In genomic region chr1:85334962-85335361, GRCh38 we compare ENCODE assay signal across 12 cellular contexts. TPM values are rescaled to one million over a fixed set of nuclear protein-coding genes. Genes with fewer than 3 reads are reported as not detected.
DNase-seq lines count a peak whose midpoint lies in the region; ATAC-seq and TF ChIP-seq lines count a peak whose summit lies in the region.
"Had no signal": no experiment of that assay in that cellular context is flagged by ENCODE, and none has a peak within 500 bp of the region (broad histone marks: within the 10 kb centered on the region; RNA-seq: fewer than 3 reads in every experiment).

No MANE protein-coding gene starts in this region.

- no peak overlapping the region for H3K9ac ChIP-seq in smooth muscle cell (ENCODE audit: low read depth)

- H3K9me3 ChIP-seq in SJSA1 (replicated peaks) (no peaks in the 10 kb centered on the region), smooth muscle cell (replicated peaks; ENCODE audit: low read depth) (no peaks in the 10 kb centered on the region), ovary (no peaks in the 10 kb centered on the region)
- H3K9me3 ChIP-seq: sigmoid colon had no signal

- no peak for TF ChIP-seq POLR2A in ovary (IDR thresholded peaks at IDR 0.05)

- H3K4me3 ChIP-seq in SJSA1 (no peak overlapping the region), smooth muscle cell (no peak overlapping the region), ovary (no peak overlapping the region)
- H3K4me3 ChIP-seq: sigmoid colon had no signal

- H3K79me2 ChIP-seq in smooth muscle cell (ENCODE audit: low read depth) = no peaks in the 10 kb centered on the region

- TF ChIP-seq CTCF in smooth muscle cell (IDR thresholded peaks at IDR 0.05; ENCODE audit: borderline replicate concordance, insufficient read depth, poor library complexity, severe bottlenecking) = no peak
- no peak for TF ChIP-seq CTCF in foreskin keratinocyte (conservative IDR thresholded peaks at IDR 0.05)
- TF ChIP-seq CTCF in ovary (IDR thresholded peaks at IDR 0.05) = no peak

- H3K36me3 ChIP-seq in SJSA1 = peaks cover 17% of the 10 kb centered on the region
- no peaks in the 10 kb centered on the region for H3K36me3 ChIP-seq in smooth muscle cell (ENCODE audit: low read depth)
- no peaks in the 10 kb centered on the region for H3K36me3 ChIP-seq in ovary
- H3K36me3 ChIP-seq: sigmoid colon had no signal

- no peak for TF ChIP-seq EP300 in ovary (IDR thresholded peaks at IDR 0.05)

- no peaks in the 10 kb centered on the region for H4K20me1 ChIP-seq in smooth muscle cell (ENCODE audit: low read depth)

- WGBS in smooth muscle cell (ENCODE audit: low lambda C conversion rate) = 51% methylated on average over 2 of the region's 2 CpGs
- 70 to 78% (median 76%) methylated on average over 2 of the region's 2 CpGs for WGBS in ovary, 3 donors

- peaks cover 57% of the 10 kb centered on the region for H3K4me1 ChIP-seq in SJSA1 (replicated peaks)
- H3K4me1 ChIP-seq in smooth muscle cell (ENCODE audit: low read depth) = peaks cover 7% of the 10 kb centered on the region
- H3K4me1 ChIP-seq in foreskin keratinocyte = peaks cover 34% of the 10 kb centered on the region
- H3K4me1 ChIP-seq in ovary (ENCODE audit: insufficient read depth) = peaks cover 4% of the 10 kb centered on the region

- H3F3A ChIP-seq in smooth muscle cell (ENCODE audit: low read depth) = peaks cover 7% of the 10 kb centered on the region

- intact Hi-C loops in ovary (cut with DNase I) = no loop called here

- H3K27me3 ChIP-seq in SJSA1 (replicated peaks) = no peaks in the 10 kb centered on the region
- no peaks in the 10 kb centered on the region for H3K27me3 ChIP-seq in smooth muscle cell (ENCODE audit: low read depth)
- H3K27me3 ChIP-seq in foreskin keratinocyte = no peaks in the 10 kb centered on the region
- H3K27me3 ChIP-seq in ovary = no peaks in the 10 kb centered on the region
- H3K27me3 ChIP-seq: sigmoid colon had no signal

- DNase-seq in SJSA1 (ENCODE audit: low read depth in 1 of 2, low spot score in 2 of 2) (peak in 1 of 2 experiments; percentile 83), smooth muscle cell (lab: John Stamatoyannopoulos, UW; ENCODE audit: unreplicated experiment) (no peak), foreskin keratinocyte (no peak), ovary (no peak), amniotic stem cell (lab: John Stamatoyannopoulos, UW) (no peak)
- DNase-seq: activated CD4-positive, alpha-beta T cell treated with anti-CD3 and anti-CD28 coated beads, Interleukin-2, amount 10 ng/mL, durations not matched to agents 7 days and 5 days; foreskin melanocyte; sigmoid colon had no signal

- peak; percentile 57 for ATAC-seq in GM19328 (IDR thresholded peaks at IDR 0.05; ENCODE audit: unreplicated experiment)
- ATAC-seq in HG03103 (IDR thresholded peaks at IDR 0.05; ENCODE audit: low read depth, unreplicated experiment) = peak; percentile 65
- no peak for ATAC-seq in HG03571 (IDR thresholded peaks at IDR 0.05; ENCODE audit: unreplicated experiment)
- no peak for ATAC-seq in foreskin keratinocyte
- ATAC-seq: HCT116 had no signal

- H2AFZ ChIP-seq in smooth muscle cell (ENCODE audit: low read depth) = no peak overlapping the region

- H3K27ac ChIP-seq in SJSA1 (peak overlapping the region; percentile 48), smooth muscle cell (ENCODE audit: low read depth) (peak overlapping the region; percentile 10), foreskin keratinocyte (no peak overlapping the region), ovary (no peak overlapping the region)
- H3K27ac ChIP-seq: sigmoid colon had no signal

- peak overlapping the region; percentile 50 for H3K4me2 ChIP-seq in smooth muscle cell

RNA-seq across cellular contexts. Expression of gene BCL10, which starts 58.5 kb away (rescaled TPM):
- total RNA-seq in SJSA1 (2014; rRNA removed; shearing (Covaris generic)) = 26.8 and 31.9 TPM in 2 replicates
- 34.3 and 41.4 TPM in 2 replicates for total RNA-seq in smooth muscle cell
- 21.4 and 27.2 TPM in 2 replicates for polyA plus RNA-seq in smooth muscle cell
- 49.4 and 52.0 TPM in 2 replicates for total RNA-seq in foreskin keratinocyte
- polyA plus RNA-seq in foreskin keratinocyte = 21.1 and 21.4 TPM in 2 replicates
- 10 to 100 TPM; 12.8 to 23.6 (median 18.5) TPM for total RNA-seq in ovary
- polyA plus RNA-seq in ovary = 10 to 100 TPM in 1 of 2 donors, 1 to 10 TPM in 1; 8.1 to 13.6 TPM

Comparison
In these comparisons a context has a peak if more than half of its experiments do, and no peak if none do; other contexts are left out.
1. ATAC-seq: peak in GM19328 (single experiment) and HG03103 (single experiment); none in HG03571 (single experiment) and foreskin keratinocyte (single experiment).
2. H3K27ac ChIP-seq: peak in SJSA1 (single experiment) and smooth muscle cell (single experiment); none in foreskin keratinocyte (single experiment) and ovary (0 of 2).